Comparison of ENCODE assay signal across 28 cellular contexts in the genomic region with DNA sequence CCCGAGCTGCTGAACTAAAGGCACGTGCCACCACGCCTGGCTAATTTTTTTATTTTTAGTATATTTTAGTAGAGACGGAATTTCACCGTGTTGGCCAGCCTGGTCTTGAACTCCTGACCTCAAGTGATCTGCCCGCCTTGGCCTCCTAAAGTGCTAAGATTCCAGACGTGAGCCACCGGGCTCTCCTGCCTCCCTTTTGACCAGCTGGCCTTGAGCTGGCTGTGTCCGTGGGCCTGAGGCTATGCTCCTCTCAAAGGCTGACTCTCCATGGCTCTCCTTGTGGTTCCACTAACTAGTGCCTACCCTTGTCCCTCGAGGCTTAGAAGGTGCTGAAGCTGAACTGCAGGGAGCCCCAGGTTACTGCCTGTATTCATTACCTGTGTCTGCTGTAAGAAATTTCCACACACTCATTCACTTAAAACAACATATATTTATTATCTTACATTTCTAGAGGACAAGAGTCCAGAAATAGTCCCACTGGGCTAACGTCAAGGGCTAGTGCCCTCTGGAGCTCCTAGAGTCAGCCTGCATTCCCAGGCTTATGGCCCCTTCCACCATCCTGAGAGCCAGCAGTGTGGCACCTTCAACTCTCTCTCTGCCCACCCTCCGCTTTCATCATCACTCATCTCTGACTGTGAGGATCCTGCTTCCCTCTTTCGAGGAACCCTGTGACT. TPM values are rescaled to one million over a fixed set of nuclear protein-coding genes. Genes with fewer than 3 reads are reported as not detected.
DNase-seq lines count a peak whose midpoint lies in the region; ATAC-seq, FAIRE-seq and TF ChIP-seq lines count a peak whose summit lies in the region.
"Had no signal": no experiment of that assay in that cellular context is flagged by ENCODE, and none has a peak within 500 bp of the region (broad histone marks: within the 10 kb centered on the region; RNA-seq: fewer than 3 reads in every experiment).

No MANE protein-coding gene starts in this region.

- dilution Hi-C loops in keratinocyte (cut with MboI; ENCODE audit: extremely low pct_ligation_motif_present, low sequenced_read_pairs): no loop called here

- H3K4me2 ChIP-seq in A549: no peak overlapping the region
- no peak overlapping the region for H3K4me2 ChIP-seq in keratinocyte (ENCODE audit: control insufficient read depth, extremely low read depth, insufficient read depth, low read depth, low read length)
- H3K4me2 ChIP-seq in OCI-LY7 (ENCODE audit: low read length): no peak overlapping the region

- no peak for TF ChIP-seq POLR2A in A549 (IDR thresholded peaks at IDR 0.05; ENCODE audit: low read length)

- H3K79me2 ChIP-seq in keratinocyte (ENCODE audit: control insufficient read depth, insufficient read depth, low read length) (no peaks in the 10 kb centered on the region), OCI-LY7 (ENCODE audit: insufficient read depth, low read depth, low read length) (no peaks in the 10 kb centered on the region)

- H3K9me1 ChIP-seq in keratinocyte (ENCODE audit: control insufficient read depth, extremely low read depth, insufficient read depth, low read length): no peaks in the 10 kb centered on the region

- BruUV-seq in Calu3 (replicated peaks; lab: Mats Ljungman, UMichigan) (no TSS peak), OCI-LY7 (replicated peaks; lab: Mats Ljungman, UMichigan) (no TSS peak)

- H3K27me3 Mint-ChIP-seq in Calu3 (ENCODE audit: unreplicated experiment): no peaks in the 10 kb centered on the region
- no peaks in the 10 kb centered on the region for H3K27me3 Mint-ChIP-seq in activated T-helper 2 cell treated with anti-CD3 and anti-CD28 coated beads, Interferon-gamma antibody, Interleukin-2, Interleukin-4, amounts not matched to agents 10 μg/mL and 5 μg/mL and 100 μg/mL, durations not matched to agents 14 hours and 24 hours and 36 hours (ENCODE audit: low read depth)
- H3K27me3 Mint-ChIP-seq: activated naive CD4-positive, alpha-beta T cell treated with anti-CD3 and anti-CD28 coated beads, Interleukin-2, amount 50 U/mL, for 24 hours had no signal

- FAIRE-seq in A549 (lab: Jason Lieb, UNC) (no peak), keratinocyte (lab: Jason Lieb, UNC) (no peak)
- FAIRE-seq: frontal cortex, GM12892 had no signal

- no peak overlapping the region for H3K4me3 ChIP-seq in A549
- H3K4me3 ChIP-seq in keratinocyte (ENCODE audit: control insufficient read depth in 2 of 3, extremely low read depth in 1 of 3, insufficient read depth in 2 of 3, low read depth in 1 of 3, low read length in 3 of 3): no peak overlapping the region
- no peak overlapping the region for H3K4me3 ChIP-seq in OCI-LY7 (ENCODE audit: low read depth, low read length, poor library complexity, severe bottlenecking)
- H3K4me3 ChIP-seq: ovary, thoracic aorta had no signal

- intact Hi-C loops in Calu3 (cut with micrococcal nuclease; ENCODE audit: unreplicated experiment): no loop called here
- intact Hi-C loops in activated T-helper 2 cell treated with anti-CD3 and anti-CD28 coated beads, Interferon-gamma antibody, Interleukin-2, Interleukin-4, amounts not matched to agents 10 μg/mL and 5 μg/mL and 100 μg/mL, durations not matched to agents 14 hours and 24 hours and 36 hours (cut with micrococcal nuclease): no loop called here
- intact Hi-C loops in OCI-LY7 (cut with micrococcal nuclease; ENCODE audit: unreplicated experiment): no loop called here

- ATAC-seq in A549 (no peak), GM19397 (IDR thresholded peaks at IDR 0.05; ENCODE audit: unreplicated experiment) (no peak), HG02870 (IDR thresholded peaks at IDR 0.05; ENCODE audit: unreplicated experiment) (no peak)
- ATAC-seq: activated CD8-positive, alpha-beta memory T cell treated with anti-CD3 and anti-CD28 coated beads, Interleukin-2, amount 10 ng/mL, durations not matched to agents 7 days and 5 days; left ventricle myocardium superior had no signal

- WGBS in A549 (ENCODE audit: missing lambda C conversion rate): 89% methylated on average over 13 of the region's 13 CpGs

- DNase-seq in A549 (ENCODE audit: low read depth in 1 of 2, low spot score in 1 of 2): no peak
- DNase-seq in Calu3: no peak
- no peak for DNase-seq in activated T-helper 2 cell treated with anti-CD3 and anti-CD28 coated beads, Interferon-gamma antibody, Interleukin-2, Interleukin-4, amounts not matched to agents 10 μg/mL and 5 μg/mL and 100 μg/mL, durations not matched to agents 14 hours and 24 hours and 36 hours (ENCODE audit: low spot score)
- DNase-seq in keratinocyte (ENCODE audit: low read depth, low spot score): no peak
- no peak for DNase-seq in GOT3 (lab: John Stamatoyannopoulos, UW)
- no peak for DNase-seq in OCI-LY7 (ENCODE audit: low spot score)
- DNase-seq: activated CD4-positive, alpha-beta T cell treated with anti-CD3 and anti-CD28 coated beads for 4 hours; activated CD8-positive, alpha-beta memory T cell treated with anti-CD3 and anti-CD28 coated beads, Interleukin-2, amount 10 ng/mL, durations not matched to agents 7 days and 5 days; CD4-positive, CD25-positive, alpha-beta regulatory T cell; effector memory CD4-positive, alpha-beta T cell; immature natural killer cell; left ventricle myocardium superior; NCI-H774; ovary; retina; SIG-M5; stimulated activated CD4-positive, alpha-beta T cell treated with anti-CD3 and anti-CD28 coated beads, Interleukin-12 subunit alpha, Interleukin-12 subunit beta, amount 100 ng/mL, for 4 hours; stimulated activated CD4-positive, alpha-beta T cell treated with anti-CD3 and anti-CD28 coated beads, Interleukin-4, amount 100 ng/mL, for 24 hours; stimulated activated naive CD4-positive, alpha-beta T cell had no signal

- peak overlapping the region; percentile 76 for H3K9ac ChIP-seq in keratinocyte (ENCODE audit: control insufficient read depth, extremely low read depth, insufficient read depth, low read length)

- H4K20me1 ChIP-seq in keratinocyte (ENCODE audit: control insufficient read depth, extremely low read depth, insufficient read depth, low read length): no peaks in the 10 kb centered on the region
- no peaks in the 10 kb centered on the region for H4K20me1 ChIP-seq in OCI-LY7 (ENCODE audit: insufficient read depth, low read length)

- no peak for TF ChIP-seq RAD21 in A549 (conservative IDR thresholded peaks at IDR 0.05 in 1 of 2, IDR thresholded peaks at IDR 0.05 in 1 of 2)

- no peak overlapping the region for H3K4me3 Mint-ChIP-seq in Calu3 (ENCODE audit: low read depth, unreplicated experiment)
- no peak overlapping the region for H3K4me3 Mint-ChIP-seq in activated T-helper 2 cell treated with anti-CD3 and anti-CD28 coated beads, Interferon-gamma antibody, Interleukin-2, Interleukin-4, amounts not matched to agents 10 μg/mL and 5 μg/mL and 100 μg/mL, durations not matched to agents 14 hours and 24 hours and 36 hours (ENCODE audit: low read depth)
- H3K4me3 Mint-ChIP-seq: activated CD8-positive, alpha-beta memory T cell treated with anti-CD3 and anti-CD28 coated beads, Interleukin-2, amount 10 ng/mL, durations not matched to agents 7 days and 5 days; activated naive CD4-positive, alpha-beta T cell treated with anti-CD3 and anti-CD28 coated beads, Interleukin-2, amount 50 U/mL, for 24 hours; activated T-helper 1 cell treated with anti-CD3 and anti-CD28 coated beads, Interleukin-12 subunit alpha, Interleukin-12 subunit beta, Interleukin-2, Interleukin-4 antibody, amounts not matched to agents 30 ng/mL and 10 ng/mL and 1 ng/mL, durations not matched to agents 14 hours and 24 hours and 36 hours; CD4-positive, CD25-positive, alpha-beta regulatory T cell; IgD-negative memory B cell; immature natural killer cell; natural killer cell treated with Interleukin-12 subunit alpha and Interleukin-12 subunit beta and Interleukin-15 and Interleukin-18, amount 100 ng/mL, for 72 hours had no signal

- CTCF ChIA-PET in A549 (lab: Yijun Ruan, JAX): interaction anchor here (1.1 kb wide), 1 partner anchor 11 kb away, joined by 3 read pairs; no protein-coding TSS in a partner anchor
- CTCF ChIA-PET in Calu3 (lab: Charles Lee): no interaction called here
- CTCF ChIA-PET in OCI-LY7 (lab: Charles Lee; ENCODE audit: unreplicated experiment): no interaction called here

- H2AFZ ChIP-seq in keratinocyte (ENCODE audit: control insufficient read depth, low read length): no peak overlapping the region
- no peak overlapping the region for H2AFZ ChIP-seq in OCI-LY7 (ENCODE audit: low read length)

- peaks cover 8% of the 10 kb centered on the region for H3K4me1 Mint-ChIP-seq in Calu3 (ENCODE audit: low read depth, unreplicated experiment)
- H3K4me1 Mint-ChIP-seq in activated T-helper 2 cell treated with anti-CD3 and anti-CD28 coated beads, Interferon-gamma antibody, Interleukin-2, Interleukin-4, amounts not matched to agents 10 μg/mL and 5 μg/mL and 100 μg/mL, durations not matched to agents 14 hours and 24 hours and 36 hours (ENCODE audit: low read depth): peaks cover 36% of the 10 kb centered on the region
- H3K4me1 Mint-ChIP-seq: activated CD8-positive, alpha-beta memory T cell treated with anti-CD3 and anti-CD28 coated beads, Interleukin-2, amount 10 ng/mL, durations not matched to agents 7 days and 5 days; activated naive CD4-positive, alpha-beta T cell treated with anti-CD3 and anti-CD28 coated beads, Interleukin-2, amount 50 U/mL, for 24 hours; CD4-positive, CD25-positive, alpha-beta regulatory T cell; IgD-negative memory B cell; immature natural killer cell had no signal

- POLR2A ChIA-PET in A549 (lab: Yijun Ruan, JAX) (interaction anchor here (1.2 to 1.5 kb wide), 2 partner anchors 13 to 34 kb away, joined by 3 to 6 read pairs; no protein-coding TSS in a partner anchor), OCI-LY7 (lab: Charles Lee) (no interaction called here)

- H3K27me3 ChIP-seq in keratinocyte (ENCODE audit: control insufficient read depth, extremely low read depth, insufficient read depth, low read length): no peaks in the 10 kb centered on the region
- H3K27me3 ChIP-seq: ovary had no signal

- peak overlapping the region; percentile 64 for H3K27ac Mint-ChIP-seq in Calu3 (ENCODE audit: unreplicated experiment)
- H3K27ac Mint-ChIP-seq in activated T-helper 2 cell treated with anti-CD3 and anti-CD28 coated beads, Interferon-gamma antibody, Interleukin-2, Interleukin-4, amounts not matched to agents 10 μg/mL and 5 μg/mL and 100 μg/mL, durations not matched to agents 14 hours and 24 hours and 36 hours: peak overlapping the region; percentile 3
- H3K27ac Mint-ChIP-seq: activated CD8-positive, alpha-beta memory T cell treated with anti-CD3 and anti-CD28 coated beads, Interleukin-2, amount 10 ng/mL, durations not matched to agents 7 days and 5 days; activated naive CD4-positive, alpha-beta T cell treated with anti-CD3 and anti-CD28 coated beads, Interleukin-2, amount 50 U/mL, for 24 hours; activated T-helper 1 cell treated with anti-CD3 and anti-CD28 coated beads, Interleukin-12 subunit alpha, Interleukin-12 subunit beta, Interleukin-2, Interleukin-4 antibody, amounts not matched to agents 30 ng/mL and 10 ng/mL and 1 ng/mL, durations not matched to agents 14 hours and 24 hours and 36 hours; CD4-positive, CD25-positive, alpha-beta regulatory T cell; IgD-negative memory B cell; immature natural killer cell had no signal

- H3K36me3 ChIP-seq in keratinocyte (ENCODE audit: control insufficient read depth in 2 of 2, extremely low read depth in 1 of 2, insufficient read depth in 2 of 2, low read length in 2 of 2) (no peaks in the 10 kb centered on the region), OCI-LY7 (ENCODE audit: insufficient read depth, low read length) (no peaks in the 10 kb centered on the region)
- H3K36me3 ChIP-seq: ovary, thoracic aorta had no signal

- H3K9me2 ChIP-seq in OCI-LY7 (ENCODE audit: insufficient read depth, low read length): no peaks in the 10 kb centered on the region

- H3K9me3 ChIP-seq in A549 (peaks cover 6% of the 10 kb centered on the region; the same call in 1 of the 3 replicates), keratinocyte (ENCODE audit: control insufficient read depth, low read depth, low read length) (no peaks in the 10 kb centered on the region), OCI-LY7 (ENCODE audit: low read length) (no peaks in the 10 kb centered on the region)
- H3K9me3 ChIP-seq: ovary, thoracic aorta had no signal

- TF ChIP-seq CTCF in A549 (IDR thresholded peaks at IDR 0.05) (no peak), Calu3 (IDR thresholded peaks at IDR 0.05; ENCODE audit: unreplicated experiment) (no peak), keratinocyte (optimal IDR thresholded peaks at IDR 0.05 in 1 of 3, IDR thresholded peaks at IDR 0.05 in 1 of 3, conservative IDR thresholded peaks at IDR 0.05 in 1 of 3; ENCODE audit: extremely low read depth in 1 of 3, insufficient read depth in 2 of 3, low read length in 3 of 3) (no peak), OCI-LY7 (conservative IDR thresholded peaks at IDR 0.05; ENCODE audit: low read length) (no peak)

- H3K4me1 ChIP-seq in A549: peaks cover 30% of the 10 kb centered on the region
- peaks cover 47% of the 10 kb centered on the region for H3K4me1 ChIP-seq in keratinocyte (ENCODE audit: control insufficient read depth, extremely low read depth, insufficient read depth, low read length)
- no peaks in the 10 kb centered on the region for H3K4me1 ChIP-seq in OCI-LY7 (ENCODE audit: insufficient read depth, low read length, poor library complexity, severe bottlenecking)

- no peaks in the 10 kb centered on the region for H3K9me3 Mint-ChIP-seq in Calu3 (ENCODE audit: low read depth, unreplicated experiment)
- no peaks in the 10 kb centered on the region for H3K9me3 Mint-ChIP-seq in activated T-helper 2 cell treated with anti-CD3 and anti-CD28 coated beads, Interferon-gamma antibody, Interleukin-2, Interleukin-4, amounts not matched to agents 10 μg/mL and 5 μg/mL and 100 μg/mL, durations not matched to agents 14 hours and 24 hours and 36 hours
- H3K9me3 Mint-ChIP-seq: activated naive CD4-positive, alpha-beta T cell treated with anti-CD3 and anti-CD28 coated beads, Interleukin-2, amount 50 U/mL, for 24 hours; activated T-helper 1 cell treated with anti-CD3 and anti-CD28 coated beads, Interleukin-12 subunit alpha, Interleukin-12 subunit beta, Interleukin-2, Interleukin-4 antibody, amounts not matched to agents 30 ng/mL and 10 ng/mL and 1 ng/mL, durations not matched to agents 14 hours and 24 hours and 36 hours; CD4-positive, CD25-positive, alpha-beta regulatory T cell; IgD-negative memory B cell; immature natural killer cell; natural killer cell treated with Interleukin-12 subunit alpha and Interleukin-12 subunit beta and Interleukin-15 and Interleukin-18, amount 100 ng/mL, for 72 hours had no signal

- no peaks in the 10 kb centered on the region for H3K36me3 Mint-ChIP-seq in Calu3 (ENCODE audit: insufficient read depth, unreplicated experiment)
- H3K36me3 Mint-ChIP-seq in activated T-helper 2 cell treated with anti-CD3 and anti-CD28 coated beads, Interferon-gamma antibody, Interleukin-2, Interleukin-4, amounts not matched to agents 10 μg/mL and 5 μg/mL and 100 μg/mL, durations not matched to agents 14 hours and 24 hours and 36 hours (ENCODE audit: low read depth): no peaks in the 10 kb centered on the region
- H3K36me3 Mint-ChIP-seq: activated CD8-positive, alpha-beta memory T cell treated with anti-CD3 and anti-CD28 coated beads, Interleukin-2, amount 10 ng/mL, durations not matched to agents 7 days and 5 days; activated naive CD4-positive, alpha-beta T cell treated with anti-CD3 and anti-CD28 coated beads, Interleukin-2, amount 50 U/mL, for 24 hours; CD4-positive, CD25-positive, alpha-beta regulatory T cell; IgD-negative memory B cell; immature natural killer cell; natural killer cell treated with Interleukin-12 subunit alpha and Interleukin-12 subunit beta and Interleukin-15 and Interleukin-18, amount 100 ng/mL, for 72 hours had no signal

- no peak for TF ChIP-seq EP300 in A549 (IDR thresholded peaks at IDR 0.05)

- peak overlapping the region; percentile 87 to 90 for H3K27ac ChIP-seq in A549
- peak overlapping the region; percentile 96 for H3K27ac ChIP-seq in keratinocyte (ENCODE audit: control insufficient read depth, insufficient read depth, low read length)
- H3K27ac ChIP-seq in OCI-LY7 (ENCODE audit: low read depth, low read length, poor library complexity, severe bottlenecking): no peak overlapping the region
- H3K27ac ChIP-seq: ovary, thoracic aorta had no signal

RNA-seq across cellular contexts. Expression of a gene that starts 34.9 kb away (rescaled TPM):
- polyA plus RNA-seq in A549 (2011; rRNA removed): 41.6 and 42.6 TPM in 2 replicates
- 35.1 and 45.9 TPM in 2 replicates for polyA plus RNA-seq in A549 (2012; cell fraction: cytosol; rRNA removed)
- 87.4 and 104 TPM in 2 replicates for polyA plus RNA-seq in A549 (2012; cell fraction: nucleus; rRNA removed)
- polyA plus RNA-seq in A549 (2017; fragmentation: RNase III; extraction: RNeasy Plus Mini Kit Qiagen cat#74134 plus additional on column Dnase treatment): 45.5 to 48.0 TPM (median 46.1 TPM) in 3 replicates
- polyA minus RNA-seq in A549 (2011; rRNA and poly(A)+ RNA removed): 38.4 and 46.6 TPM in 2 replicates
- total RNA-seq in Calu3 (2022): 49.9 and 63.3 TPM in 2 replicates
- total RNA-seq in activated T-helper 2 cell treated with anti-CD3 and anti-CD28 coated beads, Interferon-gamma antibody, Interleukin-2, Interleukin-4, amounts not matched to agents 10 μg/mL and 5 μg/mL and 100 μg/mL, durations not matched to agents 14 hours and 24 hours and 36 hours: 62.8 and 63.9 TPM in 2 replicates
- 58.5 to 61.4 TPM (median 60.3 TPM) in 3 replicates for polyA plus RNA-seq in keratinocyte
- 143 TPM for polyA plus RNA-seq in keratinocyte (2011; ENCODE audit: low read depth)
- 29.1 and 35.4 TPM in 2 replicates for polyA plus RNA-seq in keratinocyte (2011; cell fraction: cytosol; rRNA removed)
- 122 and 140 TPM in 2 replicates for polyA plus RNA-seq in keratinocyte (2011; cell fraction: nucleus; rRNA removed)
- 37.3 and 92.4 TPM in 2 replicates for polyA plus RNA-seq in keratinocyte (2012; ENCODE audit: low replicate concordance)
- 46.3 to 57.2 TPM (median 49.1 TPM) in 3 replicates for polyA minus RNA-seq in keratinocyte
- 34.7 TPM for polyA minus RNA-seq in keratinocyte (2011; cell fraction: cytosol; rRNA and poly(A)+ RNA removed)
- polyA minus RNA-seq in keratinocyte (2011; cell fraction: nucleus; rRNA and poly(A)+ RNA removed): 70.5 and 112 TPM in 2 replicates
- 9.8 and 10.3 TPM in 2 replicates for total RNA-seq in OCI-LY7 (2014; rRNA removed; shearing (Covaris generic))
- 23.1 and 24.1 TPM in 2 replicates for total RNA-seq in OCI-LY7 (2022)
